In genomic region chr4:182906786-182907185, GRCh38 we compare ENCODE assay signal across 15 cellular contexts.
"Had no signal": no experiment of that assay in that cellular context is flagged by ENCODE, and none has a peak within 500 bp of the region (broad histone marks: within the 10 kb centered on the region; RNA-seq: fewer than 3 reads in every experiment).

No MANE protein-coding gene starts in this region.

- H3K27me3 ChIP-seq: gastrocnemius medialis, neutrophil had no signal

- H3K27ac Mint-ChIP-seq: type B pancreatic cell had no signal

- H3K4me1 ChIP-seq: gastrocnemius medialis had no signal

- DNase-seq: effector memory CD4-positive, alpha-beta T cell; gastrocnemius medialis; kidney; left colon; left ventricle myocardium superior; naive thymus-derived CD4-positive, alpha-beta T cell; posterior cingulate gyrus; small intestine; stimulated activated CD4-positive, alpha-beta T cell treated with anti-CD3 and anti-CD28 coated beads, Interleukin-12 subunit alpha, Interleukin-12 subunit beta, amount 100 ng/mL, for 4 hours; stimulated activated naive CD4-positive, alpha-beta T cell treated with Interleukin-2 at 50 U/mL for 16 hours had no signal

- H3K9me3 Mint-ChIP-seq: naive thymus-derived CD4-positive, alpha-beta T cell; type B pancreatic cell had no signal

- H3K4me3 ChIP-seq: gastrocnemius medialis had no signal

- ATAC-seq: esophagus mucosa; gastrocnemius medialis; left colon; left ventricle myocardium superior; naive thymus-derived CD4-positive, alpha-beta T cell had no signal

- FAIRE-seq: endometrium, kidney, small intestine, urothelium cell line had no signal

- H3K36me3 ChIP-seq: neutrophil had no signal

- H3K9me3 ChIP-seq: gastrocnemius medialis, neutrophil had no signal

- H3K27ac ChIP-seq: gastrocnemius medialis, neutrophil had no signal
